ENCODE assay signal across 6 cellular contexts in genomic region chr17:35151080-35151479, GRCh38. TPM values are rescaled to one million over a fixed set of nuclear protein-coding genes. Genes with fewer than 3 reads are reported as not detected.
"Had no signal": no experiment of that assay in that cellular context is flagged by ENCODE, and none has a peak within 500 bp of the region (broad histone marks: within the 10 kb centered on the region; RNA-seq: fewer than 3 reads in every experiment).

No MANE protein-coding gene starts in this region.

RNA-seq across cellular contexts. Expression of gene UNC45B, which starts 3.5 kb away (rescaled TPM):
- total RNA-seq: GM23248, H4, HFFc6 had no signal
- polyA plus RNA-seq: GM23248 had no signal

RNA-seq across cellular contexts. Expression of gene FNDC8, which starts 29.7 kb away (rescaled TPM):
- total RNA-seq: GM23248, H1, H9, HFFc6 had no signal
- polyA plus RNA-seq: GM23248, H1 had no signal

RNA-seq across cellular contexts. Expression of gene SLC35G3, which starts 43.1 kb away (rescaled TPM):
- total RNA-seq: GM23248, H1, H4, H7, H9, HFFc6 had no signal
- polyA plus RNA-seq: GM23248, H1 had no signal
